ENCODE assay signal across 16 cellular contexts in genomic region chrX:72268601-72269365, GRCh38. TPM values are rescaled to one million over a fixed set of nuclear protein-coding genes. Genes with fewer than 3 reads are reported as not detected.
A peak's percentile ranks its signal among the peaks of the same experiment; 100 is the strongest.
DNase-seq lines count a peak whose midpoint lies in the region; FAIRE-seq lines count a peak whose summit lies in the region.
"Had no signal": no experiment of that assay in that cellular context is flagged by ENCODE, and none has a peak within 500 bp of the region (broad histone marks: within the 10 kb centered on the region; RNA-seq: fewer than 3 reads in every experiment).

No MANE protein-coding gene starts in this region.

- POLR2A ChIA-PET in activated CD4-positive, alpha-beta memory T cell treated with anti-CD3 and anti-CD28 coated beads for 36 hours (lab: Charles Lee), result interaction anchor here (0.6 to 1.3 kb wide), 3 partner anchors 9 to 1676 kb away, joined by 3 read pairs; no protein-coding TSS in a partner anchor
- POLR2A ChIA-PET in activated CD4-positive, alpha-beta memory T cell treated with anti-CD3 and anti-CD28 coated beads, Interleukin-2, amount 10 ng/mL, durations not matched to agents 7 days and 5 days (lab: Charles Lee), result interaction anchor here (1.5 to 1.8 kb wide), 2 partner anchors 8 to 30 kb away, joined by 3 to 10 read pairs; partner anchors contain the start of genes ERCC6L and RPS4X

- no peaks in the 10 kb centered on the region for H3K27me3 Mint-ChIP-seq in activated CD4-positive, alpha-beta memory T cell treated with anti-CD3 and anti-CD28 coated beads for 36 hours
- H3K27me3 Mint-ChIP-seq in activated CD4-positive, alpha-beta memory T cell treated with anti-CD3 and anti-CD28 coated beads, Interleukin-2, amount 10 ng/mL, durations not matched to agents 7 days and 5 days, result no peaks in the 10 kb centered on the region

- CTCF ChIA-PET in activated CD4-positive, alpha-beta memory T cell treated with anti-CD3 and anti-CD28 coated beads for 36 hours (lab: Charles Lee), result interaction anchor here (1.2 to 2.1 kb wide), 3 partner anchors 8 to 247 kb away, joined by 3 to 8 read pairs (median 6); partner anchors contain the start of gene RPS4X
- CTCF ChIA-PET in activated CD4-positive, alpha-beta memory T cell treated with anti-CD3 and anti-CD28 coated beads, Interleukin-2, amount 10 ng/mL, durations not matched to agents 7 days and 5 days (lab: Charles Lee), result interaction anchor here (1.3 to 2.1 kb wide), 2 partner anchors 9 to 23 kb away, joined by 4 to 8 read pairs; partner anchors contain the start of gene RPS4X

- no peaks in the 10 kb centered on the region for H3K9me3 Mint-ChIP-seq in activated CD4-positive, alpha-beta memory T cell treated with anti-CD3 and anti-CD28 coated beads for 36 hours
- no peaks in the 10 kb centered on the region for H3K9me3 Mint-ChIP-seq in activated CD4-positive, alpha-beta memory T cell treated with anti-CD3 and anti-CD28 coated beads, Interleukin-2, amount 10 ng/mL, durations not matched to agents 7 days and 5 days

- H3K27ac Mint-ChIP-seq in activated CD4-positive, alpha-beta memory T cell treated with anti-CD3 and anti-CD28 coated beads for 36 hours, result peak overlapping the region; percentile 28
- no peak overlapping the region for H3K27ac Mint-ChIP-seq in activated CD4-positive, alpha-beta memory T cell treated with anti-CD3 and anti-CD28 coated beads, Interleukin-2, amount 10 ng/mL, durations not matched to agents 7 days and 5 days

- H3K27me3 ChIP-seq in skeletal muscle satellite cell (ENCODE audit: control insufficient read depth, insufficient read depth, low read length), result no peaks in the 10 kb centered on the region
- H3K27me3 ChIP-seq: tibial artery had no signal

- no peak overlapping the region for H3K4me3 ChIP-seq in skeletal muscle satellite cell (ENCODE audit: low read length)
- H3K4me3 ChIP-seq: tibial artery had no signal

- intact Hi-C loops in activated CD4-positive, alpha-beta memory T cell treated with anti-CD3 and anti-CD28 coated beads for 36 hours (cut with micrococcal nuclease), result no loop called here

- peak; percentile 47 for FAIRE-seq in TTC549 (lab: Jason Lieb, UNC)
- FAIRE-seq in HTR-8/SVneo (lab: Jason Lieb, UNC), result no peak

- H3K9me3 ChIP-seq in skeletal muscle satellite cell (replicated peaks; ENCODE audit: low read length), result no peaks in the 10 kb centered on the region
- H3K9me3 ChIP-seq: tibial artery had no signal

- H3K36me3 ChIP-seq in skeletal muscle satellite cell (ENCODE audit: insufficient read depth, low read length), result peaks cover 61% of the 10 kb centered on the region

- peak overlapping the region; percentile 83 for H3K27ac ChIP-seq in epithelial cell of prostate

- peaks cover 43% of the 10 kb centered on the region for H3K36me3 Mint-ChIP-seq in activated CD4-positive, alpha-beta memory T cell treated with anti-CD3 and anti-CD28 coated beads for 36 hours
- peaks cover 41% of the 10 kb centered on the region for H3K36me3 Mint-ChIP-seq in activated CD4-positive, alpha-beta memory T cell treated with anti-CD3 and anti-CD28 coated beads, Interleukin-2, amount 10 ng/mL, durations not matched to agents 7 days and 5 days (ENCODE audit: low read depth)

- peaks cover 55% of the 10 kb centered on the region for H3K4me1 ChIP-seq in skeletal muscle satellite cell (ENCODE audit: control insufficient read depth, insufficient read depth, low read length)

- peak overlapping the region; percentile 45 for H3K9ac ChIP-seq in skeletal muscle satellite cell (ENCODE audit: low read depth, low read length)

- no peak for DNase-seq in activated CD4-positive, alpha-beta memory T cell treated with anti-CD3 and anti-CD28 coated beads for 36 hours
- DNase-seq in activated CD4-positive, alpha-beta memory T cell treated with anti-CD3 and anti-CD28 coated beads, Interleukin-2, amount 10 ng/mL, durations not matched to agents 7 days and 5 days, result no peak
- DNase-seq in epithelial cell of prostate (ENCODE audit: low read depth, low spot score) (no peak), HTR-8/SVneo (ENCODE audit: insufficient read length, low spot score) (no peak), ecto neural progenitor cell (ENCODE audit: low spot score) (no peak), medulla oblongata (ENCODE audit: extremely low spot score) (no peak)
- DNase-seq: activated CD4-positive, alpha-beta T cell treated with anti-CD3 and anti-CD28 coated beads for 1 hour; activated naive CD4-positive, alpha-beta T cell treated with Interleukin-2 at 50 U/mL for 16 hours; effector memory CD4-positive, alpha-beta T cell; NCI-H1048; NCI-H69; SIG-M5; tibial artery had no signal

- H3K4me2 ChIP-seq in skeletal muscle satellite cell (ENCODE audit: low read length), result peak overlapping the region; percentile 17

- no peak overlapping the region for H3K4me3 Mint-ChIP-seq in activated CD4-positive, alpha-beta memory T cell treated with anti-CD3 and anti-CD28 coated beads for 36 hours
- no peak overlapping the region for H3K4me3 Mint-ChIP-seq in activated CD4-positive, alpha-beta memory T cell treated with anti-CD3 and anti-CD28 coated beads, Interleukin-2, amount 10 ng/mL, durations not matched to agents 7 days and 5 days

- H3K4me1 Mint-ChIP-seq in activated CD4-positive, alpha-beta memory T cell treated with anti-CD3 and anti-CD28 coated beads for 36 hours (ENCODE audit: low read depth), result peaks cover 32% of the 10 kb centered on the region
- H3K4me1 Mint-ChIP-seq in activated CD4-positive, alpha-beta memory T cell treated with anti-CD3 and anti-CD28 coated beads, Interleukin-2, amount 10 ng/mL, durations not matched to agents 7 days and 5 days, result peaks cover 42% of the 10 kb centered on the region

RNA-seq across cellular contexts. Expression of gene RPS4X, which starts 8.3 kb away (rescaled TPM):
- total RNA-seq in activated CD4-positive, alpha-beta memory T cell treated with anti-CD3 and anti-CD28 coated beads for 36 hours, result 1,000 to 10,000 TPM; 1,245 to 1,277 TPM
- total RNA-seq in activated CD4-positive, alpha-beta memory T cell treated with anti-CD3 and anti-CD28 coated beads, Interleukin-2, amount 10 ng/mL, durations not matched to agents 7 days and 5 days, result 100 to 1,000 TPM; 808 to 834 TPM
- 759 and 904 TPM in 2 replicates for total RNA-seq in skeletal muscle satellite cell (2012; rRNA removed)

RNA-seq across cellular contexts. Expression of gene ERCC6L, which starts 30.0 kb away (rescaled TPM):
- 10 to 100 TPM; 10.5 to 10.8 TPM for total RNA-seq in activated CD4-positive, alpha-beta memory T cell treated with anti-CD3 and anti-CD28 coated beads for 36 hours
- total RNA-seq in activated CD4-positive, alpha-beta memory T cell treated with anti-CD3 and anti-CD28 coated beads, Interleukin-2, amount 10 ng/mL, durations not matched to agents 7 days and 5 days, result 1 to 10 TPM; 9.0 to 9.5 TPM
- total RNA-seq in skeletal muscle satellite cell (2012; rRNA removed), result 5.0 and 5.8 TPM in 2 replicates

RNA-seq across cellular contexts. Expression of gene CITED1, which starts 36.9 kb away (rescaled TPM):
- total RNA-seq in activated CD4-positive, alpha-beta memory T cell treated with anti-CD3 and anti-CD28 coated beads for 36 hours, result not detected
- total RNA-seq in activated CD4-positive, alpha-beta memory T cell treated with anti-CD3 and anti-CD28 coated beads, Interleukin-2, amount 10 ng/mL, durations not matched to agents 7 days and 5 days, result not detected
- 0.44 and 0.76 TPM in 2 replicates for total RNA-seq in skeletal muscle satellite cell (2012; rRNA removed)
- total RNA-seq: lung microvascular endothelial cell had no signal
